1 cellular context compared by ENCODE assay signal in genomic region chr5:33855396-33855795, GRCh38.
TF ChIP-seq lines count a peak whose summit lies in the region.

No MANE protein-coding gene starts in this region.

TF ChIP-seq in GM12878, 131 proteins besides CTCF, POLR2A, EP300 and RAD21 (continued from another document):
- TF ChIP-seq PBX3 (IDR thresholded peaks at IDR 0.05; ENCODE audit: insufficient replicate concordance, low read depth, low read length) (no peak), SMARCA5 (IDR thresholded peaks at IDR 0.05) (no peak), HCFC1 (IDR thresholded peaks at IDR 0.05; ENCODE audit: low read length) (no peak), EED (IDR thresholded peaks at IDR 0.05; ENCODE audit: low read depth) (no peak), SREBF2 (IDR thresholded peaks at IDR 0.05; ENCODE audit: low read length) (no peak), MEF2A (IDR thresholded peaks at IDR 0.05; ENCODE audit: insufficient read depth, low read depth, low read length) (no peak)
